ENCODE assay signal across 8 cellular contexts in the genomic region with DNA sequence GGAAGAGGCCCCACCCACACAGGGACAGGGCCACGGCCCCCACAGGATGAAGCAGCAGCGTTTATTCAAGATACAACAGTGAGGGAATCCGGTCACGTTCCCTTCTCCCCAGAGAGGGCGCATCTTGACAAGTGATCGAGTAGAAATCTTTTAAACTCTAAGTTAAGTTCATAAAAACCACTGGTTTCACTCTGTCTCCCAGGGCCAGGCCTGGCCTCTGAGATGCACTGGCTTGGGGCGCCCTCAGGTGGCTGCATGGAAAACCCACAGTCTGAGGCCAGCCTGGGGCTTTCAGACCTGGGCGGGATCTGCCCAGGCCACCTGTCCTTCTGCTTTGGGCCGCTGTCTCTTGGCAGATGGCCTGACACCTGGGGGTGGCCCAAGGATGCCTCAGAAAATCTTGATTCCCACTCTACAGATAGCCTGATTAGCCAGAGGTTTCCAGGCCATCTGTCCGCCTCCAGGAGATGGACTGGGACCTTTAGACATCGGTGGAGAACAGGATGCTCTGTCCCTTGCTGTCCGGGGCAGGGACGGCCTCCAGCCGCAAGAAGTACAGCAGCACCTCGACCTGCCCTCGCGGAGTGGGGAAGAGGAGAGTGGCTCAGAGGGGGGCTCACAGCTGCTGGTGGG.
A peak's percentile ranks its signal among the peaks of the same experiment; 100 is the strongest.
DNase-seq lines count a peak whose midpoint lies in the region; FAIRE-seq and TF ChIP-seq lines count a peak whose summit lies in the region.
"Not testable (repeated sequence)": the region's sequence is repeated elsewhere in the genome, so short reads cannot be mapped to it uniquely, and the experiment has no call there.

No MANE protein-coding gene starts in this region.

- peak in 3 of 4 experiments; percentile 19 to 87 (median 77) for TF ChIP-seq CTCF in uterus (IDR thresholded peaks at IDR 0.05)

- intact Hi-C loops in uterus (cut with DNase I; ENCODE audit: low total_unique reads) = not testable (repeated sequence)

- H3K36me3 ChIP-seq in uterus = not testable (repeated sequence)

- H3K4me3 ChIP-seq in uterus = not testable (repeated sequence)

- DNase-seq in GM03348 (ENCODE audit: low spot score) = peak; percentile 79
- DNase-seq in M059J (ENCODE audit: low read depth) = peak; percentile 84
- peak; percentile 65 for DNase-seq in RCC 7860 (ENCODE audit: low spot score)
- peak; percentile 83 for DNase-seq in activated CD8-positive, alpha-beta memory T cell treated with anti-CD3 and anti-CD28 coated beads, Interleukin-2, amount 50 U/mL, for 48 hours
- DNase-seq in dermis microvascular lymphatic vessel endothelial cell (ENCODE audit: low read depth in 2 of 2) = peak; percentile 33 to 74
- peak; percentile 92 for DNase-seq in islet precursor cell
- peak; percentile 70 for DNase-seq in retina
- DNase-seq in uterus = peak in 1 of 2 donors; percentile 80

- not testable (repeated sequence) for TF ChIP-seq POLR2A in uterus (IDR thresholded peaks at IDR 0.05)

- FAIRE-seq in RCC 7860 (lab: Jason Lieb, UNC) = not testable (repeated sequence)

- H3K27me3 ChIP-seq in uterus = not testable (repeated sequence)

- H3K27ac ChIP-seq in uterus = peak overlapping the region in 1 of 2 donors; percentile 65

- H3K9me3 ChIP-seq in uterus = not testable (repeated sequence)

- not testable (repeated sequence) for H3K4me1 ChIP-seq in uterus
